ENCODE assay signal across 8 cellular contexts in genomic region chr3:11306815-11307589, GRCh38. TPM values are rescaled to one million over a fixed set of nuclear protein-coding genes. Genes with fewer than 3 reads are reported as not detected.
DNase-seq lines count a peak whose midpoint lies in the region; FAIRE-seq and TF ChIP-seq lines count a peak whose summit lies in the region.

No MANE protein-coding gene starts in this region.

- no peak for DNase-seq in GM19239 (ENCODE audit: insufficient read length, low spot score)
- peak; percentile 30 for DNase-seq in M059J (ENCODE audit: low read depth)
- DNase-seq in cardiac fibroblast (ENCODE audit: low read depth in 2 of 2): peak; percentile 29 to 61
- peak; percentile 26 to 43 for DNase-seq in stimulated activated CD4-positive, alpha-beta T cell treated with anti-CD3 and anti-CD28 coated beads, Interleukin-2, amount 100 ng/mL, for 24 hours
- DNase-seq in NCI-H69 (lab: John Stamatoyannopoulos, UW): no peak
- DNase-seq in GM10248 (ENCODE audit: extremely low spot score): no peak
- DNase-seq in NCI-H1694 (lab: John Stamatoyannopoulos, UW): no peak
- DNase-seq in H7: no peak

- 0 out of 2 replicates have a peak, but pooled peaks cover 1% of the 10 kb centered on the region for H3K36me3 ChIP-seq in H7 (replicated peaks; ENCODE audit: control insufficient read depth, insufficient read depth, low read length)

- CTCF ChIA-PET in GM10248 (lab: Yijun Ruan, JAX): interaction anchor here (1.0 to 3.6 kb wide), 5 partner anchors 8 to 28 kb away, joined by 3 to 15 read pairs (median 7); no protein-coding TSS in a partner anchor

- TF ChIP-seq CTCF in cardiac fibroblast (IDR thresholded peaks at IDR 0.05; ENCODE audit: low read depth, low read length) (no peak), GM10248 (IDR thresholded peaks at IDR 0.05; ENCODE audit: control extremely low read depth, extremely low read depth, low read depth, missing control alignments) (no peak)

- POLR2A ChIA-PET in GM10248 (lab: Yijun Ruan, JAX): no interaction called here

- no peaks in the 10 kb centered on the region for H3K27me3 ChIP-seq in H7 (ENCODE audit: control insufficient read depth, insufficient read depth, low read length)

- peak; percentile 87 for FAIRE-seq in GM19239 (lab: Jason Lieb, UNC)

- H3K4me3 ChIP-seq in cardiac fibroblast (replicated peaks in 1 of 2; ENCODE audit: low read depth in 2 of 2, low read length in 2 of 2) (no peak overlapping the region), H7 (ENCODE audit: insufficient read depth, low read depth, low read length) (no peak overlapping the region)

RNA-seq across cellular contexts. Expression of gene ATG7, which starts 34.8 kb away (rescaled TPM):
- total RNA-seq in M059J (2014; rRNA removed; shearing (Covaris generic)): 36.8 and 68.7 TPM in 2 replicates
- 21.7 and 35.2 TPM in 2 replicates for total RNA-seq in H7 (2014; rRNA removed; shearing (Covaris generic))

Comparison
In these comparisons a context has a peak if more than half of its experiments do, and no peak if none do; other contexts are left out.
1. DNase-seq: peak in M059J (single experiment), cardiac fibroblast (2 of 2) and stimulated activated CD4-positive, alpha-beta T cell treated with anti-CD3 and anti-CD28 coated beads, Interleukin-2, amount 100 ng/mL, for 24 hours (2 of 2); none in GM19239 (single experiment), NCI-H69 (single experiment), GM10248 (single experiment), NCI-H1694 (single experiment) and H7 (single experiment).